In the genomic region with DNA sequence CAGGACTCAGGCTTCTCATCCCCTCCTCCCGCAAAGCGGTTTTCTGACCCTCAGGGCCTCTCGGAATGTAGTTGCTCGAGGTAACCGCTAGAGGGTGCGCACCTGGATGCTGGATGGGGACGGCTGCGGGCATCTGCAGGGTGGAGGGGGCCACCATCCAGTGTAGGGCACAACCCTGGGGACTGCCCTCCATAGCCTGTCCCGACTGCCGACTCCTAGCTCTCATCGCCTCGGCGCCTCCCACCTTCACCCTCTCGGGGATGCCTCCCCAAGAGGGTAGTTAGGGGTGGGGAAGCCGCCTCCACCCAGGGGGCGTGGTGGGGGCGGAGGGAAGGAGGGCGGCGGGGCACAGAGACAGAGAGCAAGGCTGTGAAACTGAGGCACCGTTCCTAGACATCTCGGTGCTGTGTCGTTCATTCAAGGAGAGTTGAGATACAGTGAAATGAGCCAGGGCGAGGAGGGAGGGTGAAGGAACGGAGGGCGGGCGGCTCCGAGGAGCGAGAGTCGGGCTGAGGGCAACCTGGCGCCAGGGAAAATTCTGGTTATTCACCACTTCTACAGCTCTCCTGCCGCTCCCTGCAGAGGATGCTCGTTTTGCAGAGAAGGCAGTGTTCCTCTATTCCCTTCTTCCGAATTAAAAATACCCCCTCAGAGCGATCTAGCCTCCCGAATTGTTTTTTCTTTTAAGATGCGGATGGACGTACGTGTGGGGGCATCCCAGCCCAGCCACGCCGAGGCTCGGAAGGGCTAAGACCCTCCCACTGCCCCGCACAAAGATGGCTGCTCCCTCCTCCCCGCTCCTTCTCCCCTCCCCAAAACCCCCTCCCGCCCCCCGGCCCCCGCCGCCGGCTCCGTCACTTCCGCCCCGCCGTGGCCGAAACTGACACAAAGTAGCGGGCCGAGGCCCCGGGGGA, we compare ENCODE assay signal across 1 cellular context.
A peak's percentile ranks its signal among the peaks of the same experiment; 100 is the strongest.
TF ChIP-seq lines count a peak whose summit lies in the region.

TSS of gene ATP8B2 (plus strand) at position 857 of the 914 bp plus-strand sequence. CDS start 2,617 bp downstream, outside the sequence.

TF ChIP-seq in WTC11, 78 proteins besides CTCF, POLR2A, EP300 and RAD21 (continued from another document):
- TF ChIP-seq ETV6 (CRISPR knock-in tag; IDR thresholded peaks at IDR 0.05) (0 out of 2 replicates have a peak, but pooled peaks have one; percentile 17), RELA (CRISPR knock-in tag; IDR thresholded peaks at IDR 0.05; ENCODE audit: borderline replicate concordance) (no peak), ATF2 (CRISPR knock-in tag; IDR thresholded peaks at IDR 0.05; ENCODE audit: borderline replicate concordance, low read depth) (no peak), RORB (CRISPR knock-in tag; IDR thresholded peaks at IDR 0.05) (no peak)
- TF ChIP-seq, protein P1, sequence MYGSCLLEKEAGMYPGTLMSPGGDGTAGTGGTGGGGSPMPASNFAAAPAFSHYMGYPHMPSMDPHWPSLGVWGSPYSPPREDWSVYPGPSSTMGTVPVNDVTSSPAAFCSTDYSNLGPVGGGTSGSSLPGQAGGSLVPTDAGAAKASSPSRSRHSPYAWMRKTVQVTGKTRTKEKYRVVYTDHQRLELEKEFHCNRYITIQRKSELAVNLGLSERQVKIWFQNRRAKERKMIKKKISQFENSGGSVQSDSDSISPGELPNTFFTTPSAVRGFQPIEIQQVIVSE (CRISPR knock-in tag; IDR thresholded peaks at IDR 0.05; ENCODE audit: borderline replicate concordance), result no peak
- TF ChIP-seq, protein P2, sequence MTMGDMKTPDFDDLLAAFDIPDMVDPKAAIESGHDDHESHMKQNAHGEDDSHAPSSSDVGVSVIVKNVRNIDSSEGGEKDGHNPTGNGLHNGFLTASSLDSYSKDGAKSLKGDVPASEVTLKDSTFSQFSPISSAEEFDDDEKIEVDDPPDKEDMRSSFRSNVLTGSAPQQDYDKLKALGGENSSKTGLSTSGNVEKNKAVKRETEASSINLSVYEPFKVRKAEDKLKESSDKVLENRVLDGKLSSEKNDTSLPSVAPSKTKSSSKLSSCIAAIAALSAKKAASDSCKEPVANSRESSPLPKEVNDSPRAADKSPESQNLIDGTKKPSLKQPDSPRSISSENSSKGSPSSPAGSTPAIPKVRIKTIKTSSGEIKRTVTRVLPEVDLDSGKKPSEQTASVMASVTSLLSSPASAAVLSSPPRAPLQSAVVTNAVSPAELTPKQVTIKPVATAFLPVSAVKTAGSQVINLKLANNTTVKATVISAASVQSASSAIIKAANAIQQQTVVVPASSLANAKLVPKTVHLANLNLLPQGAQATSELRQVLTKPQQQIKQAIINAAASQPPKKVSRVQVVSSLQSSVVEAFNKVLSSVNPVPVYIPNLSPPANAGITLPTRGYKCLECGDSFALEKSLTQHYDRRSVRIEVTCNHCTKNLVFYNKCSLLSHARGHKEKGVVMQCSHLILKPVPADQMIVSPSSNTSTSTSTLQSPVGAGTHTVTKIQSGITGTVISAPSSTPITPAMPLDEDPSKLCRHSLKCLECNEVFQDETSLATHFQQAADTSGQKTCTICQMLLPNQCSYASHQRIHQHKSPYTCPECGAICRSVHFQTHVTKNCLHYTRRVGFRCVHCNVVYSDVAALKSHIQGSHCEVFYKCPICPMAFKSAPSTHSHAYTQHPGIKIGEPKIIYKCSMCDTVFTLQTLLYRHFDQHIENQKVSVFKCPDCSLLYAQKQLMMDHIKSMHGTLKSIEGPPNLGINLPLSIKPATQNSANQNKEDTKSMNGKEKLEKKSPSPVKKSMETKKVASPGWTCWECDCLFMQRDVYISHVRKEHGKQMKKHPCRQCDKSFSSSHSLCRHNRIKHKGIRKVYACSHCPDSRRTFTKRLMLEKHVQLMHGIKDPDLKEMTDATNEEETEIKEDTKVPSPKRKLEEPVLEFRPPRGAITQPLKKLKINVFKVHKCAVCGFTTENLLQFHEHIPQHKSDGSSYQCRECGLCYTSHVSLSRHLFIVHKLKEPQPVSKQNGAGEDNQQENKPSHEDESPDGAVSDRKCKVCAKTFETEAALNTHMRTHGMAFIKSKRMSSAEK (CRISPR knock-in tag; IDR thresholded peaks at IDR 0.05; ENCODE audit: borderline replicate concordance), result no peak
